In genomic region chr20:32358883-32359632, GRCh38 we compare ENCODE assay signal across 8 cellular contexts. TPM values are rescaled to one million over a fixed set of nuclear protein-coding genes. Genes with fewer than 3 reads are reported as not detected.
DNase-seq lines count a peak whose midpoint lies in the region; ATAC-seq, FAIRE-seq and TF ChIP-seq lines count a peak whose summit lies in the region.

No MANE protein-coding gene starts in this region.

- FAIRE-seq in GM12892 (lab: Jason Lieb, UNC) (peak; percentile 40), HTR-8/SVneo (lab: Jason Lieb, UNC) (no peak)

- WGBS in testis, 2 donors: 0 to 1% methylated on average over 5 to 30 of the region's 46 CpGs

- no peaks in the 10 kb centered on the region for H3K36me3 ChIP-seq in SJCRH30
- no peaks in the 10 kb centered on the region for H3K36me3 ChIP-seq in testis (ENCODE audit: low read depth, missing control alignments)

- intact Hi-C loops in testis (cut with DNase I; ENCODE audit: low total_unique reads): no loop called here

- no peak for TF ChIP-seq CTCF in testis (IDR thresholded peaks at IDR 0.05)

- H3K4me3 ChIP-seq in SJCRH30: peak overlapping the region; percentile 95
- peak overlapping the region; percentile 76 to 90 for H3K4me3 ChIP-seq in testis

- H3K27me3 ChIP-seq in SJCRH30: no peaks in the 10 kb centered on the region
- H3K27me3 ChIP-seq in testis: no peaks in the 10 kb centered on the region

- ATAC-seq in GM19351 (IDR thresholded peaks at IDR 0.05; ENCODE audit: unreplicated experiment): no peak

- H3K9me3 ChIP-seq in SJCRH30 (replicated peaks): no peaks in the 10 kb centered on the region
- no peaks in the 10 kb centered on the region for H3K9me3 ChIP-seq in testis

- H3K27ac ChIP-seq in SJCRH30: peak overlapping the region; percentile 78
- peak overlapping the region; percentile 81 to 98 for H3K27ac ChIP-seq in testis

- DNase-seq in GM12892 (ENCODE audit: insufficient read length): peak; percentile 58
- DNase-seq in HTR-8/SVneo (ENCODE audit: insufficient read length, low spot score): peak; percentile 72
- peak; percentile 82 to 85 for DNase-seq in SJCRH30
- DNase-seq in activated naive CD4-positive, alpha-beta T cell treated with Interleukin-2 at 50 U/mL for 16 hours: peak; percentile 74
- peak; percentile 71 for DNase-seq in globus pallidus (ENCODE audit: low spot score)
- peak in 45 of 56 donors; percentile 7 to 82 (median 64) for DNase-seq in nucleus accumbens (lab: John Stamatoyannopoulos, UW)
- DNase-seq in testis: peak; percentile 88

- peaks cover 19% of the 10 kb centered on the region for H3K4me1 ChIP-seq in SJCRH30
- peaks cover 18% of the 10 kb centered on the region for H3K4me1 ChIP-seq in testis

- peak; percentile 65; the same call in 1 of the 2 replicates for TF ChIP-seq POLR2A in GM12892 (IDR thresholded peaks at IDR 0.05; ENCODE audit: low read depth, low read length)
- no peak for TF ChIP-seq POLR2A in testis (IDR thresholded peaks at IDR 0.05)

RNA-seq across cellular contexts. Expression of gene ASXL1, which starts 0.9 kb away (rescaled TPM):
- polyA plus RNA-seq in GM12892 (2012; ENCODE audit: missing spikeins): 58.3 TPM
- 54.4 and 56.0 TPM in 2 replicates for total RNA-seq in SJCRH30 (2014; rRNA removed; shearing (Covaris generic))
- 100 to 1,000 TPM; 125 to 161 TPM for total RNA-seq in testis
- polyA plus RNA-seq in testis (ENCODE audit: insufficient read depth, low read depth, low replicate concordance): 101 TPM
